1 cellular context compared by ENCODE assay signal in the genomic region with DNA sequence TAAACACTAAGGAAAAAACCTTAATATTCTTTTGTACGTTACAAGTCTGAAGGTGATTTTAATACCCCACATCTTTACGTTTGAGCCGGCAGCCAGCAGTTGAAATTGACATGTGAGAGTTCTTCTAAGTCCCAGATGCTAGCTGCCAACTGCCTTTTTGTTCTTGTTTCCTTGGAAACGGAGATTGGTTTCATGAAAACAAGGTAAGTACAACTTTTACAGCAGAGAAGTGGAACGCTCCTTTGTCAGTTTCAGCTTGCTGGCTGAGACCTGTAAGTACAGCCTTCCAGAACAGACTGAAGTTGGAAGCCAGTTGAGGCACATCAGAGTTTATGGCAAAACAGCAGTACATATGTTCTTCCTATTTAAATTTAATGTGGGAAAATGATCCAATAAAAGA.
TF ChIP-seq lines count a peak whose summit lies in the region.

No MANE protein-coding gene starts in this region.

TF ChIP-seq in HEK293T, 16 proteins besides CTCF, POLR2A, EP300 and RAD21 (continued from another document):
- TF ChIP-seq NFRKB (IDR thresholded peaks at IDR 0.05) (no peak), ARNT (IDR thresholded peaks at IDR 0.05) (no peak), BHLHE40 (IDR thresholded peaks at IDR 0.05; ENCODE audit: borderline replicate concordance) (no peak), ZNF384 (IDR thresholded peaks at IDR 0.05) (no peak), LEF1 (IDR thresholded peaks at IDR 0.05; ENCODE audit: borderline replicate concordance) (no peak), TARDBP (IDR thresholded peaks at IDR 0.05) (no peak), FOXA1 (IDR thresholded peaks at IDR 0.05) (no peak)
